Comparison of ENCODE assay signal across 14 cellular contexts in the genomic region with DNA sequence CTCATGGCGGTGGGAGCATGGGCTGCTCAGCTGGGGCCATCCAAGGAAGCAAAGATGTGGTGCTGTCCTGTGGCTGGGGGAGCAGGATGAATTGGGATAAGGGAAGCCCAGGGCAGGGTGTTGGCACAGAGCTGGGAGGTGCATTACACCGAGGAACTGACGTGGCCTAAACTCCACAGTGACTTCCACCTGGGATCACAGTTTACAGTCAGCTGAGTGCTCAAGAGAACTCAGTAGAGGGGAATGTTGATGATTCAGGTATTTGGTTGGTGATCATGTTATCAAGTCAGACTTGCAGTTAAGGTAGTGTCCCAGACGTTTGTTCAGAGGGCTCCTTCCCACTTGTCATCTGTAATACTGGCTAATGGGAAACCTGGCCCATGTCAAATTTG.
DNase-seq lines count a peak whose midpoint lies in the region; ATAC-seq, FAIRE-seq and TF ChIP-seq lines count a peak whose summit lies in the region.
"Had no signal": no experiment of that assay in that cellular context is flagged by ENCODE, and none has a peak within 500 bp of the region (broad histone marks: within the 10 kb centered on the region; RNA-seq: fewer than 3 reads in every experiment).

No MANE protein-coding gene starts in this region.

- H3K9me3 Mint-ChIP-seq in type B pancreatic cell = no peaks in the 10 kb centered on the region

- TF ChIP-seq CTCF in fibroblast of villous mesenchyme (IDR thresholded peaks at IDR 0.05; ENCODE audit: insufficient read depth, low read depth, low read length) (no peak), type B pancreatic cell (conservative IDR thresholded peaks at IDR 0.05) (no peak)

- H3K4me2 ChIP-seq in trophoblast cell (ENCODE audit: low read length) = no peak overlapping the region

- TF ChIP-seq POLR2A in GM12891 (IDR thresholded peaks at IDR 0.05; ENCODE audit: low read depth, low read length) = 0 out of 2 replicates have a peak, but pooled peaks have one; percentile 52

- H3K27ac Mint-ChIP-seq in T-helper 17 cell (peak overlapping the region; percentile 98), type B pancreatic cell (no peak overlapping the region)

- H3K4me1 Mint-ChIP-seq in T-helper 17 cell = peaks cover 65% of the 10 kb centered on the region
- H3K4me1 Mint-ChIP-seq in type B pancreatic cell (ENCODE audit: unreplicated experiment) = peaks cover 11% of the 10 kb centered on the region

- H3K14ac ChIP-seq in trophoblast cell (ENCODE audit: low read length) = no peak overlapping the region

- no peak overlapping the region for H2BK12ac ChIP-seq in trophoblast cell (ENCODE audit: low read length)

- peak overlapping the region; percentile 47 for H3K4ac ChIP-seq in trophoblast cell (ENCODE audit: low read depth, low read length)

- no peaks in the 10 kb centered on the region for H3K27me3 ChIP-seq in trophoblast cell (ENCODE audit: insufficient read depth, low read length)

- H3K36me3 Mint-ChIP-seq in T-helper 17 cell (ENCODE audit: low read depth) = peaks cover 5% of the 10 kb centered on the region
- H3K36me3 Mint-ChIP-seq in type B pancreatic cell = peaks cover 6% of the 10 kb centered on the region

- DNase-seq in GM12891 (ENCODE audit: insufficient read length, low spot score) = no peak
- no peak for DNase-seq in T-helper 17 cell
- DNase-seq in fibroblast of villous mesenchyme (ENCODE audit: low read depth) = peak; percentile 18
- no peak for DNase-seq in trophoblast cell
- no peak for DNase-seq in NCI-H345 (lab: John Stamatoyannopoulos, UW)
- no peak for DNase-seq in KG1 (lab: John Stamatoyannopoulos, UW)
- DNase-seq in type B pancreatic cell (ENCODE audit: extremely low spot score, unreplicated experiment) = no peak
- DNase-seq: DMS79 treated with DMSO at 0.1 percent for 48 hours, NCI-H510A treated with DMSO at 0.1 percent for 48 hours, T-helper 1 cell had no signal

- H2BK120ac ChIP-seq in trophoblast cell (ENCODE audit: insufficient read depth, low read length, poor library complexity) = no peak overlapping the region

- H3K4me3 ChIP-seq in fibroblast of villous mesenchyme (ENCODE audit: low read depth, low read length) (no peak overlapping the region), trophoblast cell (ENCODE audit: low read depth, low read length) (no peak overlapping the region)

- peaks cover 5% of the 10 kb centered on the region for H3K79me2 ChIP-seq in trophoblast cell (ENCODE audit: control insufficient read depth, insufficient read depth, low read length, poor library complexity)

- H3K4me3 Mint-ChIP-seq in T-helper 17 cell = peak overlapping the region; percentile 49
- H3K4me3 Mint-ChIP-seq in type B pancreatic cell = no peak overlapping the region

- H3K27ac ChIP-seq in trophoblast cell (ENCODE audit: low read depth, low read length) = no peak overlapping the region

- H4K12ac ChIP-seq in trophoblast cell (ENCODE audit: low read depth, low read length) = no peak overlapping the region

- no peak overlapping the region for H3K9ac ChIP-seq in trophoblast cell (ENCODE audit: low read length)

- H2AFZ ChIP-seq in trophoblast cell (ENCODE audit: insufficient read depth, low read length, poor library complexity) = peak overlapping the region; percentile 76

- FAIRE-seq in GM12891 (lab: Jason Lieb, UNC) = no peak
- FAIRE-seq: colon, GM18507, urothelium cell line had no signal

- no peak overlapping the region for H3K18ac ChIP-seq in trophoblast cell (ENCODE audit: low read length)

- no peak overlapping the region for H3K23ac ChIP-seq in trophoblast cell (ENCODE audit: low read length)

- no peak overlapping the region for H4K91ac ChIP-seq in trophoblast cell (ENCODE audit: low read depth, low read length)

- no peaks in the 10 kb centered on the region for H3K9me3 ChIP-seq in T-helper 17 cell (ENCODE audit: control insufficient read depth, low read length, poor library complexity, severe bottlenecking)
- no peaks in the 10 kb centered on the region for H3K9me3 ChIP-seq in trophoblast cell (ENCODE audit: insufficient read depth, low read depth, low read length)

- H3K79me1 ChIP-seq in trophoblast cell (ENCODE audit: low read length) = no peaks in the 10 kb centered on the region

- no peak overlapping the region for H2BK5ac ChIP-seq in trophoblast cell (ENCODE audit: low read depth, low read length, poor library complexity)

- peaks cover 8 to 11% of the 10 kb centered on the region in 2 experiments for H3K36me3 ChIP-seq in trophoblast cell (ENCODE audit: control insufficient read depth in 1 of 2, insufficient read depth in 2 of 2, low read length in 2 of 2)

- ATAC-seq in T-helper 17 cell (no peak), GM19452 (IDR thresholded peaks at IDR 0.05; ENCODE audit: unreplicated experiment) (no peak)

- H3K27me3 Mint-ChIP-seq in T-helper 17 cell = no peaks in the 10 kb centered on the region
- H3K27me3 Mint-ChIP-seq in type B pancreatic cell = no peaks in the 10 kb centered on the region

- no peak overlapping the region for H2AK5ac ChIP-seq in trophoblast cell (ENCODE audit: low read length)

- H4K8ac ChIP-seq in trophoblast cell (ENCODE audit: low read depth, low read length) = no peak overlapping the region

- no CpG with 5 or more reads among the region's 4 CpGs for WGBS in trophoblast cell (ENCODE audit: extremely low coverage, insufficient coverage, insufficient read length)

- no peaks in the 10 kb centered on the region for H3K4me1 ChIP-seq in trophoblast cell (ENCODE audit: control insufficient read depth in 1 of 2, insufficient read depth in 2 of 2, low read length in 2 of 2)

TF ChIP-seq in GM12891, 5 proteins besides CTCF, POLR2A, EP300 and RAD21:
- peak; percentile 23; the same call in 1 of the 2 replicates for TF ChIP-seq POLR2AphosphoS5 (IDR thresholded peaks at IDR 0.05; ENCODE audit: low read depth, low read length)
- TF ChIP-seq SPI1 (IDR thresholded peaks at IDR 0.05; ENCODE audit: low read depth, low read length) = no peak
